ENCODE assay signal across 8 cellular contexts in genomic region chr11:60913793-60914619, GRCh38. TPM values are rescaled to one million over a fixed set of nuclear protein-coding genes. Genes with fewer than 3 reads are reported as not detected.
DNase-seq lines count a peak whose midpoint lies in the region; ATAC-seq and TF ChIP-seq lines count a peak whose summit lies in the region.

Gene TMEM109, plus strand, starts transcription at chr11:60914158. Its CDS starts 5,536 bp downstream, at chr11:60919694.

- H3K4me3 ChIP-seq in GM23248, result peak within 1 kb of the TSS; percentile 84
- peak within 1 kb of the TSS; percentile 73 for H3K4me3 ChIP-seq in LNCaP clone FGC (ENCODE audit: low read depth, low read length)
- peak within 1 kb of the TSS; percentile 81 for H3K4me3 ChIP-seq in fibroblast of mammary gland (ENCODE audit: control insufficient read depth, low read depth, low read length)
- peak within 1 kb of the TSS; percentile 94 for H3K4me3 ChIP-seq in naive thymus-derived CD4-positive, alpha-beta T cell (ENCODE audit: low read length)

- H3K36me3 ChIP-seq in GM23248 (ENCODE audit: low read depth), result no peaks in the 10 kb centered on the region
- peaks cover 0 to 5% (median 4%) of the 10 kb centered on the region in 3 experiments for H3K36me3 ChIP-seq in naive thymus-derived CD4-positive, alpha-beta T cell (ENCODE audit: control insufficient read depth in 2 of 3, insufficient read depth in 3 of 3, low read length in 3 of 3)

- peaks cover 0 to 9% (median 3%) of the 10 kb centered on the region in 5 donors for H3K36me3 Mint-ChIP-seq in naive thymus-derived CD4-positive, alpha-beta T cell
- H3K36me3 Mint-ChIP-seq in stimulated activated memory B cell treated with anti-CD40 and anti-IgM and Interleukin-4, amounts not matched to agents 10 μg/mL and 1 μg/mL and 100 μg/mL, for 72 hours, result peaks cover 18% of the 10 kb centered on the region

- peak; percentile 76 for ATAC-seq in naive thymus-derived CD4-positive, alpha-beta T cell
- ATAC-seq in stimulated activated memory B cell treated with anti-CD40 and anti-IgM and Interleukin-4, amounts not matched to agents 10 μg/mL and 1 μg/mL and 100 μg/mL, for 72 hours, result peak; percentile 71

- peak within 1 kb of the TSS; percentile 91 to 99 (median 98) for H3K4me3 Mint-ChIP-seq in naive thymus-derived CD4-positive, alpha-beta T cell
- H3K4me3 Mint-ChIP-seq in stimulated activated memory B cell treated with anti-CD40 and anti-IgM and Interleukin-4, amounts not matched to agents 10 μg/mL and 1 μg/mL and 100 μg/mL, for 72 hours, result peak within 1 kb of the TSS; percentile 94

- no peaks in the 10 kb centered on the region; the same call in 1 of the 2 replicates for H3K27me3 ChIP-seq in GM23248 (replicated peaks; ENCODE audit: insufficient read depth)
- H3K27me3 ChIP-seq in naive thymus-derived CD4-positive, alpha-beta T cell (ENCODE audit: control insufficient read depth in 2 of 2, insufficient read depth in 2 of 2, low read length in 2 of 2), result no peaks in the 10 kb centered on the region

- 0 to 2% methylated on average over 62 to 66 of the region's 69 CpGs for WGBS in GM23248 (ENCODE audit: low coverage in 1 of 2, low lambda C conversion rate in 2 of 2, missing lambda C conversion rate in 2 of 2), 2 experiments

- peak within 1 kb of the TSS; percentile 96 for H2AFZ ChIP-seq in GM23248

- H4K20me1 ChIP-seq in GM23248 (ENCODE audit: insufficient read depth), result no peaks in the 10 kb centered on the region

- H3K4me1 ChIP-seq in GM23248 (ENCODE audit: insufficient read depth), result peaks cover 13% of the 10 kb centered on the region; the same call in 1 of the 2 replicates
- peaks cover 43 to 45% of the 10 kb centered on the region in 2 donors for H3K4me1 ChIP-seq in naive thymus-derived CD4-positive, alpha-beta T cell (ENCODE audit: control insufficient read depth in 2 of 2, insufficient read depth in 2 of 2, low read length in 2 of 2)

- H3K4me1 Mint-ChIP-seq in naive thymus-derived CD4-positive, alpha-beta T cell, result peaks cover 39 to 77% (median 60%) of the 10 kb centered on the region in 7 donors
- peaks cover 79% of the 10 kb centered on the region for H3K4me1 Mint-ChIP-seq in stimulated activated memory B cell treated with anti-CD40 and anti-IgM and Interleukin-4, amounts not matched to agents 10 μg/mL and 1 μg/mL and 100 μg/mL, for 72 hours

- CTCF ChIA-PET in naive thymus-derived CD4-positive, alpha-beta T cell (lab: Charles Lee), result interaction anchor here (0.5 to 3.6 kb wide), 13 partner anchors 8 to 273 kb away, joined by 3 to 15 read pairs (median 3); partner anchors contain the start of gene CD6

- peak within 1 kb of the TSS; percentile 79 for H3K27ac ChIP-seq in GM23248
- H3K27ac ChIP-seq in naive thymus-derived CD4-positive, alpha-beta T cell (ENCODE audit: low read depth, low read length), result peak within 1 kb of the TSS; percentile 94

- in situ Hi-C loops in GM23248 (cut with MboI), result no loop called here

- H3K9me3 Mint-ChIP-seq in naive thymus-derived CD4-positive, alpha-beta T cell, result peaks cover 0 to 6% (median 0%) of the 10 kb centered on the region in 11 donors
- H3K9me3 Mint-ChIP-seq in stimulated activated memory B cell treated with anti-CD40 and anti-IgM and Interleukin-4, amounts not matched to agents 10 μg/mL and 1 μg/mL and 100 μg/mL, for 72 hours, result peaks cover 3% of the 10 kb centered on the region

- peaks cover 0 to 11% (median 0%) of the 10 kb centered on the region in 5 donors for H3K27me3 Mint-ChIP-seq in naive thymus-derived CD4-positive, alpha-beta T cell
- H3K27me3 Mint-ChIP-seq in stimulated activated memory B cell treated with anti-CD40 and anti-IgM and Interleukin-4, amounts not matched to agents 10 μg/mL and 1 μg/mL and 100 μg/mL, for 72 hours, result no peaks in the 10 kb centered on the region

- H3K79me2 ChIP-seq in GM23248 (ENCODE audit: insufficient read depth), result peaks cover 34% of the 10 kb centered on the region

- peak within 1 kb of the TSS; percentile 91 for H3K4me2 ChIP-seq in GM23248 (ENCODE audit: unreplicated experiment)

- POLR2A ChIA-PET in naive thymus-derived CD4-positive, alpha-beta T cell (lab: Charles Lee), result interaction anchor here (0.5 to 5.1 kb wide), 19 partner anchors 10 to 1927 kb away, joined by 3 to 64 read pairs (median 4); partner anchors contain the start of genes CPSF7, PRPF19, SDHAF2 and TMEM132A

- peak within 1 kb of the TSS; percentile 85 for H3K9ac ChIP-seq in GM23248

- peak within 1 kb of the TSS; percentile 91 to 99 (median 97) for H3K27ac Mint-ChIP-seq in naive thymus-derived CD4-positive, alpha-beta T cell
- peak within 1 kb of the TSS; percentile 95 for H3K27ac Mint-ChIP-seq in stimulated activated memory B cell treated with anti-CD40 and anti-IgM and Interleukin-4, amounts not matched to agents 10 μg/mL and 1 μg/mL and 100 μg/mL, for 72 hours

- peak; percentile 96 for DNase-seq in DMS79 treated with DMSO at 0.1 percent for 48 hours (lab: John Stamatoyannopoulos, UW)
- DNase-seq in GM23248, result peak; percentile 93
- DNase-seq in LNCaP clone FGC (ENCODE audit: low read depth), result peak; percentile 69
- peak; percentile 89 for DNase-seq in RPMI8226
- DNase-seq in activated T-helper 1 cell treated with anti-CD3 and anti-CD28 coated beads, Interleukin-2, amount 50 U/mL, for 16 hours (ENCODE audit: low read depth in 1 of 2, low spot score in 1 of 2), result peak; percentile 73 to 75
- DNase-seq in fibroblast of mammary gland (ENCODE audit: low read depth), result peak; percentile 83
- DNase-seq in naive thymus-derived CD4-positive, alpha-beta T cell, result peak; percentile 77 to 93 (median 91)

- peaks cover 3% of the 10 kb centered on the region; the same call in 1 of the 2 replicates for H3F3A ChIP-seq in GM23248 (ENCODE audit: insufficient read depth)

- intact Hi-C loops in naive thymus-derived CD4-positive, alpha-beta T cell (cut with micrococcal nuclease), result loop anchor here (1.0 to 10.0 kb wide), 11 partner anchors 8 to 521 kb away; partner anchors contain the start of genes PRPF19 (in 2 of the 2), CCDC86 (in 1 of the 2), CPSF7 (in 1 of the 2) and CYB561A3 (in 1 of the 2)

- H3K9me2 ChIP-seq in GM23248 (ENCODE audit: insufficient read depth), result no peaks in the 10 kb centered on the region

- TF ChIP-seq CTCF in LNCaP clone FGC (IDR thresholded peaks at IDR 0.05; ENCODE audit: control insufficient read depth, extremely low read depth, insufficient read depth) (no peak), fibroblast of mammary gland (conservative IDR thresholded peaks at IDR 0.05; ENCODE audit: control insufficient read depth, insufficient read depth, low read depth, low read length) (no peak)

- no peaks in the 10 kb centered on the region for H3K9me3 ChIP-seq in GM23248 (ENCODE audit: low read depth)
- no peaks in the 10 kb centered on the region for H3K9me3 ChIP-seq in naive thymus-derived CD4-positive, alpha-beta T cell (ENCODE audit: control insufficient read depth in 2 of 3, low read length in 3 of 3)

RNA-seq across cellular contexts. Expression of gene TMEM109, which starts in this region (rescaled TPM):
- total RNA-seq in GM23248 (2014; rRNA removed; shearing (Covaris generic)), result 27.2 and 35.9 TPM in 2 replicates
- polyA plus RNA-seq in GM23248 (2016; fragmentation: Nextera tagmentation; extraction: Ambion mirVana), result 95.2 and 97.9 TPM in 2 replicates
- total RNA-seq in naive thymus-derived CD4-positive, alpha-beta T cell, result 10 to 100 TPM; 49.8 to 99.8 (median 56.9) TPM
- 100 to 1,000 TPM; 208 to 287 TPM for polyA plus RNA-seq in naive thymus-derived CD4-positive, alpha-beta T cell

Comparison
In these comparisons a context has a peak if more than half of its experiments do, and no peak if none do; other contexts are left out.
1. Peak in every context shown above with its lines: DNase-seq, ATAC-seq, H3K4me3 ChIP-seq and H3K27ac ChIP-seq.